In the genomic region with DNA sequence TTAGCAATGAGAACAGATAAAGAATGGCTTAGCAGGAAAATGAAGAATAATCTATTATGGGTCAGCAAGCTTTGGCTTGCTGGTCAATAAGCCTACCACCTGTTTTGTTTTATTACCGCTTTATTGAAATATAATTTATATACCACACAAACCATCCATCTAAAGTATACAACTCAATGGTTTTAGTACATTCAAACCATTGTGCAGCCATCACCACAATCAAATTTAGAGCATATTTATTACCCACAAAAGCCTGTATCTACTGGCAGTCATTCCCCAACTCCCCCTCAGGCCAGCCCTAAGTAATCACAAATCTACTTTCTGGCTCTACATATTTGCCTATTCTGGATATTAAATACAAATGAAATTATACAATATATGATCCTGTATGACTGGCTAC, we compare ENCODE assay signal across 1 cellular context.
TF ChIP-seq lines count a peak whose summit lies in the region.

No MANE protein-coding gene starts in this region.

TF ChIP-seq in HEK293, 187 proteins besides CTCF, POLR2A, EP300 and RAD21 (continued from another document):
- TF ChIP-seq ZNF391 (tag by site-specific recombination; IDR thresholded peaks at IDR 0.05; ENCODE audit: borderline replicate concordance, low read depth) (no peak), ZNF473 (tag by site-specific recombination; IDR thresholded peaks at IDR 0.05) (no peak), MEIS1 (CRISPR knock-in tag; IDR thresholded peaks at IDR 0.05; ENCODE audit: borderline replicate concordance) (no peak), ZNF560 (tag by site-specific recombination; IDR thresholded peaks at IDR 0.05; ENCODE audit: borderline replicate concordance) (no peak), SALL2 (tag by site-specific recombination; IDR thresholded peaks at IDR 0.05; ENCODE audit: borderline replicate concordance) (no peak), RBAK (tag by site-specific recombination; IDR thresholded peaks at IDR 0.05) (no peak), ZNF843 (tag by site-specific recombination; IDR thresholded peaks at IDR 0.05) (peak; percentile 55; the same call in 1 of the 2 replicates), BCL11A (tag by site-specific recombination; IDR thresholded peaks at IDR 0.05; ENCODE audit: low read depth) (no peak), MZF1 (tag by site-specific recombination; IDR thresholded peaks at IDR 0.05; ENCODE audit: borderline replicate concordance) (peak; percentile 66; the same call in 1 of the 2 replicates), ZNF48 (tag by site-specific recombination; IDR thresholded peaks at IDR 0.05) (no peak), ZNF596 (tag by site-specific recombination; IDR thresholded peaks at IDR 0.05) (no peak), ZNF394 (tag by site-specific recombination; IDR thresholded peaks at IDR 0.05; ENCODE audit: borderline replicate concordance) (no peak), ZBTB17 (tag by site-specific recombination; IDR thresholded peaks at IDR 0.05) (peak; percentile 42; the same call in 1 of the 2 replicates), ZIC2 (tag by site-specific recombination; IDR thresholded peaks at IDR 0.05) (no peak), ZNF654 (tag by site-specific recombination; IDR thresholded peaks at IDR 0.05; ENCODE audit: low read depth) (no peak)
- TF ChIP-seq, protein P1, sequence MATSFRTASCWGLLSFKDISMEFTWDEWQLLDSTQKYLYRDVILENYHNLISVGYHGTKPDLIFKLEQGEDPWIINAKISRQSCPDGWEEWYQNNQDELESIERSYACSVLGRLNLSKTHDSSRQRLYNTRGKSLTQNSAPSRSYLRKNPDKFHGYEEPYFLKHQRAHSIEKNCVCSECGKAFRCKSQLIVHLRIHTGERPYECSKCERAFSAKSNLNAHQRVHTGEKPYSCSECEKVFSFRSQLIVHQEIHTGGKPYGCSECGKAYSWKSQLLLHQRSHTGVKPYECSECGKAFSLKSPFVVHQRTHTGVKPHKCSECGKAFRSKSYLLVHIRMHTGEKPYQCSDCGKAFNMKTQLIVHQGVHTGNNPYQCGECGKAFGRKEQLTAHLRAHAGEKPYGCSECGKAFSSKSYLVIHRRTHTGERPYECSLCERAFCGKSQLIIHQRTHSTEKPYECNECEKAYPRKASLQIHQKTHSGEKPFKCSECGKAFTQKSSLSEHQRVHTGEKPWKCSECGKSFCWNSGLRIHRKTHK (tag by site-specific recombination; IDR thresholded peaks at IDR 0.05), result no peak
- TF ChIP-seq, protein P2, sequence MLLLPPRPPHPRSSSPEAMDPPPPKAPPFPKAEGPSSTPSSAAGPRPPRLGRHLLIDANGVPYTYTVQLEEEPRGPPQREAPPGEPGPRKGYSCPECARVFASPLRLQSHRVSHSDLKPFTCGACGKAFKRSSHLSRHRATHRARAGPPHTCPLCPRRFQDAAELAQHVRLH (tag by site-specific recombination; IDR thresholded peaks at IDR 0.05), result no peak
- TF ChIP-seq, protein P3, sequence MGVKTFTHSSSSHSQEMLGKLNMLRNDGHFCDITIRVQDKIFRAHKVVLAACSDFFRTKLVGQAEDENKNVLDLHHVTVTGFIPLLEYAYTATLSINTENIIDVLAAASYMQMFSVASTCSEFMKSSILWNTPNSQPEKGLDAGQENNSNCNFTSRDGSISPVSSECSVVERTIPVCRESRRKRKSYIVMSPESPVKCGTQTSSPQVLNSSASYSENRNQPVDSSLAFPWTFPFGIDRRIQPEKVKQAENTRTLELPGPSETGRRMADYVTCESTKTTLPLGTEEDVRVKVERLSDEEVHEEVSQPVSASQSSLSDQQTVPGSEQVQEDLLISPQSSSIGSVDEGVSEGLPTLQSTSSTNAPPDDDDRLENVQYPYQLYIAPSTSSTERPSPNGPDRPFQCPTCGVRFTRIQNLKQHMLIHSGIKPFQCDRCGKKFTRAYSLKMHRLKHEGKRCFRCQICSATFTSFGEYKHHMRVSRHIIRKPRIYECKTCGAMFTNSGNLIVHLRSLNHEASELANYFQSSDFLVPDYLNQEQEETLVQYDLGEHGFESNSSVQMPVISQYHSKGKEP (tag by site-specific recombination; IDR thresholded peaks at IDR 0.05), result no peak
- TF ChIP-seq, protein P4, sequence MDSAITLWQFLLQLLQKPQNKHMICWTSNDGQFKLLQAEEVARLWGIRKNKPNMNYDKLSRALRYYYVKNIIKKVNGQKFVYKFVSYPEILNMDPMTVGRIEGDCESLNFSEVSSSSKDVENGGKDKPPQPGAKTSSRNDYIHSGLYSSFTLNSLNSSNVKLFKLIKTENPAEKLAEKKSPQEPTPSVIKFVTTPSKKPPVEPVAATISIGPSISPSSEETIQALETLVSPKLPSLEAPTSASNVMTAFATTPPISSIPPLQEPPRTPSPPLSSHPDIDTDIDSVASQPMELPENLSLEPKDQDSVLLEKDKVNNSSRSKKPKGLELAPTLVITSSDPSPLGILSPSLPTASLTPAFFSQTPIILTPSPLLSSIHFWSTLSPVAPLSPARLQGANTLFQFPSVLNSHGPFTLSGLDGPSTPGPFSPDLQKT (IDR thresholded peaks at IDR 0.05; ENCODE audit: borderline replicate concordance, low read depth, low read length), result no peak
